ENCODE assay signal across 11 cellular contexts in the genomic region with DNA sequence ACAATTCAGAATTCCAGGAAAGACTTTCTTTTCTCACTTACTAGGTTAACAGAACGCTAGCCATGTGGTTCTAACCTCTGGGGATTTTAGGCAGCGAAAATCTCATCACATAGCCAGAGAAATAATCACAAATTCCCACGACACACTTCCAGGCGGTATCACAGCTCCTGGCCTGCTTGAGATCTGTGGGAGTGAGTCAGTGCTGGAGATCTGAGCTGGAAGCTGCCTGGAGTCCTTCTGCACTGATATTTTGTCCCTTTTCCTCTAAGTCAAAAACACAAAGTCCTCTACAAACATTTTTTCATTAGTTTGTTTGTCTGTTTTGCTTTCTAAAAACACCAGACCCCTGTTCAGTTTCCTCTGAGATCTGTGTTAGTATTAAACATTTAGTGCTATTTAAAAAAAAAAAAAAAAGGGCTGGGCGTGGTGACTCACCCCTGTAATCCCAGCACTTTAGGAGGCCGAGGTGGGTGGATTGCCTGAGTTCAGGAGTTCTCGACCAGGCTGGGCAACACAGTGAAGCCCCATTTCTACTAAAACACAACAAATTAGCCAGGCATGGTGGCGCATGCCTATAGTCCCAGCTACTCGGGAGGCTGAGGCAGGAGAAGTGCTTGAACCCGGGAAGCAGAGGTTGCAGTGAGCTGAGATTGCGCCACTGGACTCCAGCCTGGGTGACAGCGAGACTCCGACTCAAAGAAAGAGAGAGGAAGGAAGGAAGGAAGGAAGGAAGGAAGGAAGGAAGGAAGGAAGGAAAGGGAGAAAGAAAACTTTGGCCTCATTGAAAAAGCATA. TPM values are rescaled to one million over a fixed set of nuclear protein-coding genes. Genes with fewer than 3 reads are reported as not detected.
DNase-seq lines count a peak whose midpoint lies in the region; ATAC-seq, FAIRE-seq and TF ChIP-seq lines count a peak whose summit lies in the region.
"Had no signal": no experiment of that assay in that cellular context is flagged by ENCODE, and none has a peak within 500 bp of the region (broad histone marks: within the 10 kb centered on the region; RNA-seq: fewer than 3 reads in every experiment).

No MANE protein-coding gene starts in this region.

- H3K9me3 ChIP-seq in thymus (ENCODE audit: control insufficient read depth) (no peaks in the 10 kb centered on the region), kidney (ENCODE audit: control insufficient read depth in 1 of 2, low read length in 2 of 2) (no peaks in the 10 kb centered on the region)

- H3K4me1 ChIP-seq in thymus (ENCODE audit: control insufficient read depth, insufficient read depth, low read length) (peaks cover 11% of the 10 kb centered on the region), kidney (ENCODE audit: control insufficient read depth in 1 of 2, insufficient read depth in 1 of 2, low read depth in 1 of 2, low read length in 2 of 2) (peaks cover 2 to 8% of the 10 kb centered on the region in 2 donors)

- TF ChIP-seq CTCF in HL-60 (IDR thresholded peaks at IDR 0.05; ENCODE audit: insufficient read depth, low read length) (no peak), kidney (IDR thresholded peaks at IDR 0.05; ENCODE audit: borderline replicate concordance, extremely low read depth, insufficient read depth) (no peak)

- intact Hi-C loops in kidney (cut with DNase I) = no loop called here

- H3K36me3 ChIP-seq in thymus (ENCODE audit: control insufficient read depth, insufficient read depth) (no peaks in the 10 kb centered on the region), kidney (ENCODE audit: control insufficient read depth in 1 of 2, insufficient read depth in 2 of 2, low read length in 2 of 2) (no peaks in the 10 kb centered on the region)

- DNase-seq in HL-60 (ENCODE audit: low read depth in 1 of 2, low spot score in 1 of 2) (no peak), cerebellar cortex (ENCODE audit: low spot score) (peak; percentile 16), kidney tubule cell (ENCODE audit: low spot score) (peak; percentile 67), NCI-H526 treated with DMSO at 0.1 percent for 48 hours (lab: John Stamatoyannopoulos, UW) (no peak), kidney (no peak), NCI-H1105 (lab: John Stamatoyannopoulos, UW) (no peak)
- DNase-seq: NCI-H510A treated with DMSO at 0.1 percent for 48 hours; stimulated activated CD4-positive, alpha-beta T cell treated with anti-CD3 and anti-CD28 coated beads, Interleukin-2, amount 100 ng/mL, for 24 hours had no signal

- FAIRE-seq in kidney (lab: Jason Lieb, UNC) = no peak

- H3K9ac ChIP-seq in kidney (ENCODE audit: low read length in 2 of 2) = no peak overlapping the region

- no peaks in the 10 kb centered on the region for H3K27me3 ChIP-seq in HL-60 (ENCODE audit: insufficient read depth, poor library complexity, severe bottlenecking)
- H3K27me3 ChIP-seq in thymus (ENCODE audit: control insufficient read depth, insufficient read depth) = no peaks in the 10 kb centered on the region

- H3K27ac ChIP-seq in HL-60 (replicated peaks) (peak overlapping the region; percentile 95), thymus (ENCODE audit: low read depth) (peak overlapping the region; percentile 31), kidney (ENCODE audit: low read depth in 2 of 2, low read length in 2 of 2) (no peak overlapping the region)

- ATAC-seq in GM21737 (IDR thresholded peaks at IDR 0.05; ENCODE audit: unreplicated experiment) = no peak
- ATAC-seq: activated CD4-positive, CD25-positive, alpha-beta regulatory T cell treated with anti-CD3 and anti-CD28 coated beads, Interleukin-2, amount 50 U/mL, for 24 hours had no signal

- H3K4me3 ChIP-seq in HL-60 (replicated peaks; ENCODE audit: insufficient read depth, low read length) (no peak overlapping the region), thymus (ENCODE audit: low read length) (no peak overlapping the region), kidney (ENCODE audit: low read length in 2 of 2) (no peak overlapping the region)

- WGBS in thymus = 96% methylated on average over 13 of the region's 13 CpGs

RNA-seq across cellular contexts. Expression of gene UBE2L5, which starts 12.2 kb away (rescaled TPM):
- polyA plus RNA-seq in thymus = 0.23 TPM
- not detected for total RNA-seq in kidney
- polyA plus RNA-seq in kidney (ENCODE audit: insufficient read depth, low read depth, low replicate concordance) = not detected

RNA-seq across cellular contexts. Expression of gene HMGB1, which starts 55.6 kb away (rescaled TPM):
- 593 TPM for polyA plus RNA-seq in thymus
- 264 TPM for total RNA-seq in kidney
- 247 TPM for polyA plus RNA-seq in kidney (ENCODE audit: insufficient read depth, low read depth, low replicate concordance)

Comparison
In these comparisons a context has a peak if more than half of its experiments do, and no peak if none do; other contexts are left out.
1. DNase-seq: peak in cerebellar cortex (single experiment) and kidney tubule cell (single experiment); none in HL-60 (0 of 2), NCI-H526 treated with DMSO at 0.1 percent for 48 hours (single experiment), kidney (single experiment) and NCI-H1105 (single experiment).
2. H3K27ac ChIP-seq: peak in HL-60 (single experiment) and thymus (single experiment); none in kidney (0 of 2).